Comparison of ENCODE assay signal across 11 cellular contexts in genomic region chr1:28086651-28087050, GRCh38. TPM values are rescaled to one million over a fixed set of nuclear protein-coding genes. Genes with fewer than 3 reads are reported as not detected.
DNase-seq lines count a peak whose midpoint lies in the region; ATAC-seq and TF ChIP-seq lines count a peak whose summit lies in the region.
"Had no signal": no experiment of that assay in that cellular context is flagged by ENCODE, and none has a peak within 500 bp of the region (broad histone marks: within the 10 kb centered on the region; RNA-seq: fewer than 3 reads in every experiment).

No MANE protein-coding gene starts in this region.

- H3K27me3 Mint-ChIP-seq in T-helper 1 cell treated with Interleukin-12 subunit alpha and Interleukin-12 subunit beta and Interleukin-4 antibody, amounts not matched to agents 30 μg/mL and 1 μg/mL, for 36 hours (ENCODE audit: low read depth), result no peaks in the 10 kb centered on the region
- no peaks in the 10 kb centered on the region for H3K27me3 Mint-ChIP-seq in activated naive CD8-positive, alpha-beta T cell treated with anti-CD3 and anti-CD28 coated beads for 36 hours
- H3K27me3 Mint-ChIP-seq in nephron (ENCODE audit: low read depth), result no peaks in the 10 kb centered on the region

- DNase-seq in T-helper 1 cell (no peak), HL-60 (ENCODE audit: low read depth in 1 of 2, low spot score in 1 of 2) (no peak), CD1c-positive myeloid dendritic cell (ENCODE audit: extremely low spot score) (no peak), NCI-H345 treated with DMSO at 0.1 percent for 48 hours (lab: John Stamatoyannopoulos, UW; ENCODE audit: unreplicated experiment) (no peak)
- DNase-seq in activated naive CD8-positive, alpha-beta T cell treated with anti-CD3 and anti-CD28 coated beads for 36 hours, result no peak
- DNase-seq: activated gamma-delta T cell treated with Interleukin-2 at 50 U/mL for 16 hours, NCI-H2081 treated with DMSO at 0.1 percent for 48 hours, ovary had no signal

- peaks cover 4% of the 10 kb centered on the region for H3K36me3 Mint-ChIP-seq in T-helper 1 cell treated with Interleukin-12 subunit alpha and Interleukin-12 subunit beta and Interleukin-4 antibody, amounts not matched to agents 30 μg/mL and 1 μg/mL, for 36 hours (ENCODE audit: low read depth)
- peaks cover 4% of the 10 kb centered on the region for H3K36me3 Mint-ChIP-seq in activated naive CD8-positive, alpha-beta T cell treated with anti-CD3 and anti-CD28 coated beads for 36 hours
- no peaks in the 10 kb centered on the region for H3K36me3 Mint-ChIP-seq in nephron (ENCODE audit: low read depth)

- no peak for TF ChIP-seq CTCF in HL-60 (IDR thresholded peaks at IDR 0.05; ENCODE audit: insufficient read depth, low read length)
- TF ChIP-seq CTCF in nephron (IDR thresholded peaks at IDR 0.05; ENCODE audit: unreplicated experiment in 3 of 3), result no peak

- H3K4me3 ChIP-seq in HL-60 (replicated peaks; ENCODE audit: insufficient read depth, low read length), result peak overlapping the region; percentile 83
- H3K4me3 ChIP-seq: ovary had no signal

- H3K4me3 Mint-ChIP-seq in T-helper 1 cell treated with Interleukin-12 subunit alpha and Interleukin-12 subunit beta and Interleukin-4 antibody, amounts not matched to agents 30 μg/mL and 1 μg/mL, for 36 hours, result peak overlapping the region; percentile 96
- peak overlapping the region; percentile 94 for H3K4me3 Mint-ChIP-seq in activated naive CD8-positive, alpha-beta T cell treated with anti-CD3 and anti-CD28 coated beads for 36 hours
- H3K4me3 Mint-ChIP-seq in nephron, result peak overlapping the region; percentile 96 to 98 (median 97)

- H3K27me3 ChIP-seq in HL-60 (ENCODE audit: insufficient read depth, poor library complexity, severe bottlenecking), result no peaks in the 10 kb centered on the region
- H3K27me3 ChIP-seq: ovary had no signal

- peak overlapping the region; percentile 80 for H3K27ac ChIP-seq in HL-60 (replicated peaks)
- H3K27ac ChIP-seq: ovary had no signal

- peaks cover 26% of the 10 kb centered on the region for H3K4me1 Mint-ChIP-seq in T-helper 1 cell treated with Interleukin-12 subunit alpha and Interleukin-12 subunit beta and Interleukin-4 antibody, amounts not matched to agents 30 μg/mL and 1 μg/mL, for 36 hours (ENCODE audit: low read depth)
- peaks cover 29% of the 10 kb centered on the region for H3K4me1 Mint-ChIP-seq in activated naive CD8-positive, alpha-beta T cell treated with anti-CD3 and anti-CD28 coated beads for 36 hours
- H3K4me1 Mint-ChIP-seq in nephron, result peaks cover 24% of the 10 kb centered on the region

- H3K9me3 Mint-ChIP-seq in T-helper 1 cell treated with Interleukin-12 subunit alpha and Interleukin-12 subunit beta and Interleukin-4 antibody, amounts not matched to agents 30 μg/mL and 1 μg/mL, for 36 hours, result no peaks in the 10 kb centered on the region
- H3K9me3 Mint-ChIP-seq in activated naive CD8-positive, alpha-beta T cell treated with anti-CD3 and anti-CD28 coated beads for 36 hours, result no peaks in the 10 kb centered on the region
- no peaks in the 10 kb centered on the region for H3K9me3 Mint-ChIP-seq in nephron

- no peak for ATAC-seq in GM21786 (IDR thresholded peaks at IDR 0.05; ENCODE audit: unreplicated experiment)

- H3K27ac Mint-ChIP-seq in T-helper 1 cell treated with Interleukin-12 subunit alpha and Interleukin-12 subunit beta and Interleukin-4 antibody, amounts not matched to agents 30 μg/mL and 1 μg/mL, for 36 hours, result no peak overlapping the region
- no peak overlapping the region for H3K27ac Mint-ChIP-seq in activated naive CD8-positive, alpha-beta T cell treated with anti-CD3 and anti-CD28 coated beads for 36 hours
- peak overlapping the region; percentile 93 to 98 (median 98) for H3K27ac Mint-ChIP-seq in nephron

RNA-seq across cellular contexts. Expression of gene EYA3, which starts 1.8 kb away (rescaled TPM):
- total RNA-seq in activated naive CD8-positive, alpha-beta T cell treated with anti-CD3 and anti-CD28 coated beads for 36 hours, result 10 to 100 TPM; 30.0 to 30.3 TPM

Comparison
In these comparisons a context has a peak if more than half of its experiments do, and no peak if none do; other contexts are left out.
1. H3K27ac Mint-ChIP-seq: peak in nephron (3 of 3); none in T-helper 1 cell treated with Interleukin-12 subunit alpha and Interleukin-12 subunit beta and Interleukin-4 antibody, amounts not matched to agents 30 μg/mL and 1 μg/mL, for 36 hours (single experiment) and activated naive CD8-positive, alpha-beta T cell treated with anti-CD3 and anti-CD28 coated beads for 36 hours (single experiment).
2. Peak in every context shown above with its lines, with median percentiles within 50 percentile points of each other: H3K4me3 Mint-ChIP-seq.